Comparison of ENCODE assay signal across 1 cellular context in the genomic region with DNA sequence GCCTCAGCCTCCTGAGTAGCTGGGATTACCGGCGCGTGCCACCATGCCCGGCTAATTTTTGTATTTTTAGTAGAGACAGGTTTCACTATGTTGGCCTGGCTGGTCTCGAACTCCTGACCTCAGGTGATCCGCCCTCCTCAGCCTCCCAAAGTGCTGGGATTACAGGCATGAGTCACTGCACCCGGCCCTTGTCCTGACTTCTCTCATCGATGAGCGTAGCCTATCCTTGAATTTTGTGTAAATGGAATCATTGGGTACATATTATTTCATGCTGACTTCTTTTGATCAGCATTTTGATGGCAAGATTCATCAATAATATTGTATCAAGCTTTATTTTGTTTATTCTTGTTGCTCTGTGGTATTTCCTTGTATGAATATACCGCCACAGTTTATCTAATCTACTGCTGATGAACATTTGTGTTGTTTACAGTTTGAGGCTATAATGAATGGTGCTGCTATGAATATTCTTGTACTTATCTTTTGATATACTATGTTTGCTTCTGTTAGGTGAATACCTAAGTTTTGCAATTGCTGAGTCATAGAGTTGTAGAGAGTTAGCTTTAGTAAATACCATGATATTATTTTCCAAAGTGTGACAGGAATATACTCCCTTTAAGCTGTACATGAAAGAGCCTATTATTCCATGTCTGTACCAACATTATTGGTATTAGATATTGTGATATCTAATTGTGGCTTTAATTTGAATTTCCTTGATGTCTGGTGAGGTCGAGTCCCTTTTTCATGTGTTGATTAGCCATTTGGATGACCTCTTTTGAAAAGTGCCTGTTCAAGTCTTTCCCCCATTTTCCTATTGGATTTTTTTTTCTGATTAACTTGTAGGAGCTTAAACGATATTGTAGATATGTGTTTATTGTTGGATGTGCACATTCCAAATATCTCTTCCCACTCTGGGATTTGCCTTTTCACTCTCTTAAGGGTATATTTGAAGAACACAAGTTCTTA.
TF ChIP-seq lines count a peak whose summit lies in the region.

No MANE protein-coding gene starts in this region.

TF ChIP-seq in HepG2, 621 proteins besides CTCF, POLR2A, EP300 and RAD21 (continued from another document):
- TF ChIP-seq, protein P1, sequence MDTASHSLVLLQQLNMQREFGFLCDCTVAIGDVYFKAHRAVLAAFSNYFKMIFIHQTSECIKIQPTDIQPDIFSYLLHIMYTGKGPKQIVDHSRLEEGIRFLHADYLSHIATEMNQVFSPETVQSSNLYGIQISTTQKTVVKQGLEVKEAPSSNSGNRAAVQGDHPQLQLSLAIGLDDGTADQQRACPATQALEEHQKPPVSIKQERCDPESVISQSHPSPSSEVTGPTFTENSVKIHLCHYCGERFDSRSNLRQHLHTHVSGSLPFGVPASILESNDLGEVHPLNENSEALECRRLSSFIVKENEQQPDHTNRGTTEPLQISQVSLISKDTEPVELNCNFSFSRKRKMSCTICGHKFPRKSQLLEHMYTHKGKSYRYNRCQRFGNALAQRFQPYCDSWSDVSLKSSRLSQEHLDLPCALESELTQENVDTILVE (CRISPR knock-in tag; IDR thresholded peaks at IDR 0.05): no peak
